In genomic region chr3:123660276-123660675, GRCh38 we compare ENCODE assay signal across 16 cellular contexts.
A peak's percentile ranks its signal among the peaks of the same experiment; 100 is the strongest.
DNase-seq lines count a peak whose midpoint lies in the region; ATAC-seq and TF ChIP-seq lines count a peak whose summit lies in the region.
"Had no signal": no experiment of that assay in that cellular context is flagged by ENCODE, and none has a peak within 500 bp of the region (broad histone marks: within the 10 kb centered on the region; RNA-seq: fewer than 3 reads in every experiment).

No MANE protein-coding gene starts in this region.

- peaks cover 14% of the 10 kb centered on the region for H3K27me3 Mint-ChIP-seq in CD8-positive, alpha-beta T cell (ENCODE audit: low read depth)

- H3K4me3 Mint-ChIP-seq in CD8-positive, alpha-beta T cell: no peak overlapping the region

- intact Hi-C loops in Right ventricle myocardium superior (cut with DNase I): loop anchor here (5.0 kb wide), 1 partner anchor 37 kb away; no protein-coding TSS in a partner anchor
- intact Hi-C loops in CD8-positive, alpha-beta T cell (cut with DNase I, micrococcal nuclease): no loop called here

- H3K9me3 ChIP-seq in right atrium auricular region: no peaks in the 10 kb centered on the region
- H3K9me3 ChIP-seq in CD8-positive, alpha-beta T cell (ENCODE audit: low read length): peaks cover 4% of the 10 kb centered on the region
- H3K9me3 ChIP-seq: Caco-2 had no signal

- H3K4me1 ChIP-seq in right atrium auricular region: peaks cover 0 to 54% of the 10 kb centered on the region in 2 donors
- H3K4me1 ChIP-seq in CD8-positive, alpha-beta T cell (ENCODE audit: insufficient read depth, low read length): no peaks in the 10 kb centered on the region

- TF ChIP-seq CTCF in right atrium auricular region (IDR thresholded peaks at IDR 0.05): no peak
- no peak for TF ChIP-seq CTCF in CD8-positive, alpha-beta T cell (IDR thresholded peaks at IDR 0.05)
- TF ChIP-seq CTCF in GM13977 (IDR thresholded peaks at IDR 0.05; ENCODE audit: extremely low read depth, insufficient read depth, missing control alignments): no peak

- ATAC-seq in Right ventricle myocardium superior (ENCODE audit: poor library complexity): no peak
- ATAC-seq in CD8-positive, alpha-beta T cell: no peak

- H3K9me3 Mint-ChIP-seq in CD8-positive, alpha-beta T cell: peaks cover 4% of the 10 kb centered on the region

- H3K27ac Mint-ChIP-seq in CD8-positive, alpha-beta T cell: no peak overlapping the region

- H3K4me1 Mint-ChIP-seq in CD8-positive, alpha-beta T cell (ENCODE audit: low read depth): no peaks in the 10 kb centered on the region

- CTCF ChIA-PET in CD8-positive, alpha-beta T cell (lab: Charles Lee): interaction anchor here (1.1 to 1.8 kb wide), 4 partner anchors 8 to 101 kb away, joined by 3 to 4 read pairs (median 3); no protein-coding TSS in a partner anchor

- no peaks in the 10 kb centered on the region for H3K36me3 ChIP-seq in right atrium auricular region
- H3K36me3 ChIP-seq in CD8-positive, alpha-beta T cell (ENCODE audit: insufficient read depth, low read length): no peaks in the 10 kb centered on the region

- DNase-seq in right atrium auricular region (ENCODE audit: low spot score) (no peak), Right ventricle myocardium superior (no peak), iPS-NIHi11 (ENCODE audit: low spot score) (peak; percentile 39), renal cortical epithelial cell (ENCODE audit: low read depth) (peak; percentile 50), inferior parietal cortex (ENCODE audit: extremely low spot score) (no peak), GM13977 (ENCODE audit: low spot score) (no peak), NCI-H510A treated with DMSO at 0.1 percent for 48 hours (lab: John Stamatoyannopoulos, UW) (no peak)
- no peak for DNase-seq in CD8-positive, alpha-beta T cell
- DNase-seq: ACHN; activated CD8-positive, alpha-beta memory T cell treated with anti-CD3 and anti-CD28 coated beads, Interleukin-2, amount 50 U/mL, for 4 hours; activated naive CD4-positive, alpha-beta T cell treated with Interleukin-2 at 50 U/mL for 16 hours; Caco-2; central memory CD4-positive, alpha-beta T cell; GDM1; NCI-H526 had no signal

- in situ Hi-C loops in GM13977 (cut with MboI; ENCODE audit: low pct_unique_long_range_greater_than_20kb, low sequenced_read_pairs, unreplicated experiment): no loop called here

- no peaks in the 10 kb centered on the region for H3K36me3 Mint-ChIP-seq in CD8-positive, alpha-beta T cell

- no peak overlapping the region for H3K4me3 ChIP-seq in right atrium auricular region
- no peak overlapping the region for H3K4me3 ChIP-seq in CD8-positive, alpha-beta T cell (ENCODE audit: low read depth, low read length)

- peak overlapping the region; percentile 66 to 72 for H3K27ac ChIP-seq in right atrium auricular region
- H3K27ac ChIP-seq in CD8-positive, alpha-beta T cell (ENCODE audit: low read depth, low read length): no peak overlapping the region
- H3K27ac ChIP-seq: epithelial cell of prostate had no signal

- POLR2A ChIA-PET in CD8-positive, alpha-beta T cell (lab: Charles Lee): no interaction called here

- no peaks in the 10 kb centered on the region for H3K27me3 ChIP-seq in right atrium auricular region
- H3K27me3 ChIP-seq in CD8-positive, alpha-beta T cell (ENCODE audit: insufficient read depth, low read length): no peaks in the 10 kb centered on the region

Comparison
In these comparisons a context has a peak if more than half of its experiments do, and no peak if none do; other contexts are left out.
1. DNase-seq: peak in iPS-NIHi11 (single experiment) and renal cortical epithelial cell (single experiment); none in right atrium auricular region (single experiment), Right ventricle myocardium superior (single experiment), CD8-positive, alpha-beta T cell (0 of 7), inferior parietal cortex (single experiment), GM13977 (single experiment) and NCI-H510A treated with DMSO at 0.1 percent for 48 hours (single experiment).